Comparison of ENCODE assay signal across 12 cellular contexts in the genomic region with DNA sequence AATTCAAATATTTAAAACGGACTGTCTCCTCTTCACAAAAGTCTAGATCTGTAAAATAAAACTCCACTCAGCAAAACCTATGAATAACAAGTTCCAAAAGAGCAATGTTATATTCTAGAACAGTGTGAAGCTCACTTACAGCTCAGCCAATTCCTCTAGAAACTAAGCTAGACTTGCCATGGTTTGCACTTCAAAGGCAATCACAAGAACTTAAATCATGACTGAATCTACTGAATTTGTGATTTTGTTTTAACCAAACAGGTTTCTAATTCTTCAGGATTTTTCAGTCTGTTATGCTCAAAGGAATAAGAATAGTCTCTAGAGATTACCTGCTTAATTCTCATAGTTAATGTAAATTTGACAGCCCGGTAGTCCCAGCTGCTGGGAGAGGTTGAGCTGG. TPM values are rescaled to one million over a fixed set of nuclear protein-coding genes. Genes with fewer than 3 reads are reported as not detected.
DNase-seq lines count a peak whose midpoint lies in the region; ATAC-seq, FAIRE-seq and TF ChIP-seq lines count a peak whose summit lies in the region.
"Had no signal": no experiment of that assay in that cellular context is flagged by ENCODE, and none has a peak within 500 bp of the region (broad histone marks: within the 10 kb centered on the region; RNA-seq: fewer than 3 reads in every experiment).

No MANE protein-coding gene starts in this region.

- peaks cover 15% of the 10 kb centered on the region for H3K79me2 ChIP-seq in GM12878 (ENCODE audit: control insufficient read depth, insufficient read depth, low read length)
- H3K79me2 ChIP-seq in osteoblast (ENCODE audit: insufficient read depth, low read length): peaks cover 3% of the 10 kb centered on the region

- no peak for TF ChIP-seq CTCF in HEK293 (tag by site-specific recombination; IDR thresholded peaks at IDR 0.05)
- no peak for TF ChIP-seq CTCF in GM12878 (IDR thresholded peaks at IDR 0.05 in 2 of 3, conservative IDR thresholded peaks at IDR 0.05 in 1 of 3; ENCODE audit: control insufficient read depth in 2 of 3, extremely low read depth in 1 of 3, insufficient read depth in 1 of 3, low read depth in 3 of 3, low read length in 3 of 3)
- TF ChIP-seq CTCF in osteoblast (IDR thresholded peaks at IDR 0.05; ENCODE audit: extremely low read depth, low read depth, low read length): no peak

- 0% methylated on average over 2 of the region's 2 CpGs for WGBS in GM12878 (ENCODE audit: insufficient coverage, insufficient replicate concordance, low lambda C conversion rate, missing lambda C conversion rate)

- SMC1A ChIA-PET in GM12878 (lab: Charles Lee; ENCODE audit: uncharacterized antibody, unreplicated experiment): interaction anchor here (1.1 to 5.4 kb wide), 26 partner anchors 10 to 320 kb away, joined by 3 to 46 read pairs (median 6); a partner anchor contains a TSS

- peaks cover 0 to 4% of the 10 kb centered on the region in 2 experiments; a peak in 2 of 3 replicates for H3K36me3 ChIP-seq in HEK293 (ENCODE audit: control insufficient read depth in 2 of 2, insufficient read depth in 1 of 2, low read length in 2 of 2)
- H3K36me3 ChIP-seq in GM12878 (ENCODE audit: control insufficient read depth in 2 of 2, insufficient read depth in 2 of 2, low read length in 1 of 2): no peaks in the 10 kb centered on the region
- no peaks in the 10 kb centered on the region for H3K36me3 ChIP-seq in osteoblast (ENCODE audit: insufficient read depth, low read length)

- TF ChIP-seq RAD21 in GM12878 (IDR thresholded peaks at IDR 0.05; ENCODE audit: insufficient read depth, low read depth, low read length): no peak

- BruUV-seq in GM12878 (replicated peaks; lab: Mats Ljungman, UMichigan): no TSS peak

- H2AFZ ChIP-seq in GM12878 (ENCODE audit: control insufficient read depth, low read depth, low read length) (peak overlapping the region; percentile 20), osteoblast (ENCODE audit: low read length) (peak overlapping the region; percentile 27)

- no peak for ATAC-seq in GM12878
- ATAC-seq in HG02852 (IDR thresholded peaks at IDR 0.05; ENCODE audit: unreplicated experiment): no peak

- DNase-seq in GM12878 (ENCODE audit: low read depth, low spot score) (no peak), osteoblast (ENCODE audit: insufficient read length, low spot score, missing footprints) (no peak), SW480 (ENCODE audit: low spot score) (no peak), NCI-H1092 treated with DMSO at 0.1 percent for 48 hours (lab: John Stamatoyannopoulos, UW) (no peak)
- DNase-seq in activated CD4-positive, CD25-positive, alpha-beta regulatory T cell (lab: John Stamatoyannopoulos, UW): no peak
- DNase-seq: NCI-H1930 had no signal

- H4K20me1 ChIP-seq in GM12878 (ENCODE audit: control insufficient read depth, insufficient read depth) (no peaks in the 10 kb centered on the region), osteoblast (ENCODE audit: insufficient read depth, low read length) (no peaks in the 10 kb centered on the region)

- no peak overlapping the region for H3K27ac ChIP-seq in HEK293 (ENCODE audit: extremely low read depth, low read depth, low read length)
- H3K27ac ChIP-seq in GM12878 (ENCODE audit: control insufficient read depth, insufficient read depth): peak overlapping the region; percentile 84
- no peak overlapping the region for H3K27ac ChIP-seq in osteoblast (ENCODE audit: low read depth, low read length)

- no peak for TF ChIP-seq POLR2A in GM12878 (IDR thresholded peaks at IDR 0.05; ENCODE audit: low read depth, low read length)

- H3K9me3 ChIP-seq in HEK293 (ENCODE audit: control insufficient read depth, insufficient read depth, low read depth, low read length): no peaks in the 10 kb centered on the region
- no peaks in the 10 kb centered on the region for H3K9me3 ChIP-seq in GM12878 (replicated peaks; ENCODE audit: control insufficient read depth, insufficient read depth, low read length)
- H3K9me3 ChIP-seq in osteoblast (ENCODE audit: low read depth, low read length): no peaks in the 10 kb centered on the region

- H3K4me2 ChIP-seq in GM12878 (ENCODE audit: control insufficient read depth, insufficient read depth) (peak overlapping the region; percentile 79), osteoblast (ENCODE audit: insufficient read depth, low read length) (peak overlapping the region; percentile 98)

- RAD21 ChIA-PET in GM12878 (lab: Charles Lee; ENCODE audit: unreplicated experiment): interaction anchor here (0.6 to 5.5 kb wide), 18 partner anchors 10 to 258 kb away, joined by 3 to 47 read pairs (median 10); a partner anchor contains a TSS

- no peak for TF ChIP-seq EP300 in GM12878 (IDR thresholded peaks at IDR 0.05; ENCODE audit: borderline replicate concordance in 1 of 2, control insufficient read depth in 1 of 2, low read depth in 2 of 2, low read length in 2 of 2)

- CTCF ChIA-PET in HEK293 (lab: Yijun Ruan, JAX) (interaction anchor here (0.6 to 2.6 kb wide), 4 partner anchors 17 to 181 kb away, joined by 3 to 8 read pairs (median 4); no protein-coding TSS in a partner anchor), GM12878 (lab: Yijun Ruan, JAX) (interaction anchor here (1.2 to 5.6 kb wide), 15 partner anchors 10 to 147 kb away, joined by 3 to 85 read pairs (median 10); a partner anchor contains a TSS)

- peaks cover 11% of the 10 kb centered on the region for H3K4me1 ChIP-seq in HEK293 (ENCODE audit: control insufficient read depth, insufficient read depth, low read length)
- H3K4me1 ChIP-seq in GM12878 (ENCODE audit: control insufficient read depth, insufficient read depth, low read length): no peaks in the 10 kb centered on the region
- peaks cover 16% of the 10 kb centered on the region for H3K4me1 ChIP-seq in osteoblast (ENCODE audit: insufficient read depth, low read length)

- peak overlapping the region; percentile 75 for H3K9ac ChIP-seq in GM12878 (ENCODE audit: control insufficient read depth, insufficient read depth, low read length)

- H3K4me3 ChIP-seq in HEK293 (ENCODE audit: low read depth, low read length): no peak overlapping the region
- H3K4me3 ChIP-seq in GM12878: peak overlapping the region; percentile 79
- no peak overlapping the region for H3K4me3 ChIP-seq in osteoblast (ENCODE audit: insufficient read depth, low read length)

- in situ Hi-C loops in GM12878 (cut with MboI): no loop called here

- H3K27me3 ChIP-seq in GM12878 (replicated peaks in 1 of 2; ENCODE audit: control insufficient read depth in 2 of 2, insufficient read depth in 2 of 2, low read length in 1 of 2) (no peaks in the 10 kb centered on the region), osteoblast (ENCODE audit: insufficient read depth, low read length) (no peaks in the 10 kb centered on the region)

- intact Hi-C loops in GM12878 (cut with micrococcal nuclease; ENCODE audit: unreplicated experiment): loop anchor here (2.0 to 5.0 kb wide), 2 partner anchors 31 to 144 kb away; a partner anchor contains a TSS

- POLR2A ChIA-PET in HEK293 (lab: Yijun Ruan, JAX) (interaction anchor here (0.6 kb wide), 2 partner anchors 8 to 25 kb away, joined by 3 to 5 read pairs; no protein-coding TSS in a partner anchor), GM12878 (lab: Charles Lee) (interaction anchor here (0.7 to 4.9 kb wide), 13 partner anchors 8 to 577 kb away, joined by 3 to 26 read pairs (median 5); a partner anchor contains a TSS)

- FAIRE-seq in G401.6 (lab: Jason Lieb, UNC) (peak; percentile 69), GM12878 (lab: Jason Lieb, UNC) (peak; percentile 68)
- FAIRE-seq: colon, frontal cortex had no signal

TF ChIP-seq in HEK293, 187 proteins besides CTCF, POLR2A, EP300 and RAD21 (continues in another document):
- TF ChIP-seq OVOL3 (tag by site-specific recombination; IDR thresholded peaks at IDR 0.05) (no peak), ZNF394 (tag by site-specific recombination; IDR thresholded peaks at IDR 0.05; ENCODE audit: borderline replicate concordance) (no peak)

TF ChIP-seq in GM12878, 131 proteins besides CTCF, POLR2A, EP300 and RAD21 (continues in another document):
- no peak for TF ChIP-seq RBBP5 (conservative IDR thresholded peaks at IDR 0.05)

RNA-seq across cellular contexts. Expression of a gene that starts 1.4 kb away (rescaled TPM):
- total RNA-seq in GM12878 (2013; cell fraction: nucleolus; rRNA removed): not detected in 2 replicates
- total RNA-seq in GM12878 (2014; rRNA removed) (0.11 and 0.17 TPM in 2 replicates), GM12878 (2014; rRNA removed; fragmentation: Illumina TruSeq; extraction: Trizol) (not detected in 2 replicates), GM12878 (2021) (0.36 TPM in 1 of 2 replicates, not detected in the other), osteoblast (under 0.01 TPM in 1 of 2 replicates, not detected in the other)
- polyA plus RNA-seq in GM12878 (2011; ENCODE audit: low read depth): not detected
- polyA plus RNA-seq in GM12878 (2011; rRNA removed) (0.06 TPM in 1 of 2 replicates, not detected in the other), GM12878 (2014; fragmentation: Illumina TruSeq; extraction: Trizol) (not detected in 2 replicates), GM12878 (2014; fragmentation: Nextera tagmentation; extraction: Ambion mirVana) (under 1 TPM; 0.11 to 0.16 TPM), GM12878 (2014; rRNA removed) (0.09 TPM in 1 of 2 replicates, not detected in the other), GM12878 (2016; fragmentation: Nextera tagmentation; extraction: Ambion mirVana) (under 1 TPM; 0.74 to 0.86 TPM)
- polyA plus RNA-seq in GM12878 (2011; cell fraction: cytosol; rRNA removed): 0.07 and 0.08 TPM in 2 replicates
- polyA plus RNA-seq in GM12878 (2011; cell fraction: nucleus; rRNA removed): not detected in 2 replicates
- polyA plus RNA-seq in GM12878 (2012): 0.13 and 0.15 TPM in 2 replicates
- 0.37 TPM in 1 of 2 replicates, not detected in the other for polyA minus RNA-seq in GM12878 (2011; rRNA and poly(A)+ RNA removed)
- polyA minus RNA-seq in GM12878 (2011; cell fraction: cytosol; rRNA and poly(A)+ RNA removed): not detected in 2 replicates
- 0.38 TPM in 1 of 2 replicates, not detected in the other for polyA minus RNA-seq in GM12878 (2011; cell fraction: nucleus; rRNA and poly(A)+ RNA removed)
- total RNA-seq: frontal cortex, HT1080 had no signal

RNA-seq across cellular contexts. Expression of a gene that starts 20.2 kb away (rescaled TPM):
- total RNA-seq in GM12878 (2013; cell fraction: nucleolus; rRNA removed): not detected in 2 replicates
- not detected in 2 replicates for total RNA-seq in GM12878 (2014; rRNA removed)
- not detected in 2 replicates for total RNA-seq in GM12878 (2014; rRNA removed; fragmentation: Illumina TruSeq; extraction: Trizol)
- total RNA-seq in GM12878 (2021): not detected in 2 replicates
- polyA plus RNA-seq in GM12878 (2011; ENCODE audit: low read depth): not detected
- polyA plus RNA-seq in GM12878 (2011; rRNA removed): not detected in 2 replicates
- not detected in 2 replicates for polyA plus RNA-seq in GM12878 (2011; cell fraction: cytosol; rRNA removed)
- not detected in 2 replicates for polyA plus RNA-seq in GM12878 (2011; cell fraction: nucleus; rRNA removed)
- 0.43 and 0.52 TPM in 2 replicates for polyA plus RNA-seq in GM12878 (2012)
- polyA plus RNA-seq in GM12878 (2014; fragmentation: Illumina TruSeq; extraction: Trizol): not detected in 2 replicates
- polyA plus RNA-seq in GM12878 (2014; fragmentation: Nextera tagmentation; extraction: Ambion mirVana): under 1 TPM; 0.15 to 0.53 TPM
- 0.16 and 0.35 TPM in 2 replicates for polyA plus RNA-seq in GM12878 (2014; rRNA removed)
- 1 to 10 TPM in 1 of 2 experiments, under 1 TPM in 1; 0.91 to 1.5 TPM for polyA plus RNA-seq in GM12878 (2016; fragmentation: Nextera tagmentation; extraction: Ambion mirVana)
- polyA minus RNA-seq in GM12878 (2011; rRNA and poly(A)+ RNA removed): not detected in 2 replicates
- not detected in 2 replicates for polyA minus RNA-seq in GM12878 (2011; cell fraction: cytosol; rRNA and poly(A)+ RNA removed)
- not detected in 2 replicates for polyA minus RNA-seq in GM12878 (2011; cell fraction: nucleus; rRNA and poly(A)+ RNA removed)
- total RNA-seq in osteoblast: not detected in 2 replicates
- total RNA-seq: frontal cortex, HT1080 had no signal
